Comparison of ENCODE assay signal across 1 cellular context in the genomic region with DNA sequence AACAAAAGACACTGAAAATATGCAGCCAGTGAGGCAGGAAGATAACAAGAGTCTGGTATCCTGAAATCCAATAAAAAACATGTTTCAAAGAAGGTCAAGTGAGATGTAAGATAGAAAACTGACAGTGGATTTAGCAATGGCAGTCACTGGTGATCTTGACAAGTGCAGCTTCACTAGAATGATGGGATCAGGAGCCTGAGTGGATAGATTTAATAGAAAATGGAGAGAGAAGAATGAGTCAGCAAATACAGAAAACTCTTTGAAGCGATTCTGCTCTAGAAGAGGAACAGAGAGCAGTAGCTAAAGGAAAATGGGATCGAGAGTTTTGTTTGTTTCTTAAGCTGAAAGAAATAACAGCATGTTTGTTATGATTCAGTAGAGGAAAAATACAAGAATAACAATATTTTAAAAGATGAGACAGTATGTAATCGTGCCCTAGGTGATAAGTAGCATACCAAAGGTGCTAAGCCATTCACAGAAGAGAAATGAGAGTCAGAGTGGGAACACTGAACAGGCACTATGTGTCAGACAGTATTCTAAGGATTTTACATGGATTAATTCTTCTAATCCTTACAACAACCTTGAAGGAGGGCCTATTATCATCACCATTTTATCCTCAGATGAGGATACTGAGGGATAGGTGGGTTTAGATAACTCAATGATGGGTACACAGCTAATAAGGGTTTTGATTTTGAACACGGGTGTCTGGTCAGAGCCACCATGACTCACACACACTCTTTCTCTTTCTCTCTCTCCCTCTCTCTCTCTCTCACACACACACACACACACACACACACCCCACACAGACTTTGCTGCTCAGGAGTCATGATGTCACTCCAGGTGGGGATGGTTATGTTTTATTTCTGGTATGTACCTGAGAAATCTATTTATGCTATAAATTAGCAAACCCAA.
TF ChIP-seq lines count a peak whose summit lies in the region.

No MANE protein-coding gene starts in this region.

TF ChIP-seq in GM12878, 131 proteins besides CTCF, POLR2A, EP300 and RAD21:
- TF ChIP-seq CREB1 (IDR thresholded peaks at IDR 0.05; ENCODE audit: low read depth) (peak; percentile 41; the same call in 1 of the 2 replicates), YY1 (IDR thresholded peaks at IDR 0.05; ENCODE audit: low read depth, low read length) (no peak), FOXK2 (IDR thresholded peaks at IDR 0.05) (no peak), RUNX3 (IDR thresholded peaks at IDR 0.05; ENCODE audit: low read length) (peak; percentile 55), NFIC (IDR thresholded peaks at IDR 0.05; ENCODE audit: low read depth, low read length) (peak; percentile 71; the same call in 1 of the 2 replicates), ESRRA (IDR thresholded peaks at IDR 0.05; ENCODE audit: low read length) (no peak), CREM (IDR thresholded peaks at IDR 0.05; ENCODE audit: low read depth) (peak; percentile 51; the same call in 1 of the 2 replicates), JUNB (IDR thresholded peaks at IDR 0.05) (peak; percentile 54; the same call in 1 of the 2 replicates), ZNF687 (IDR thresholded peaks at IDR 0.05) (no peak), ATF7 (IDR thresholded peaks at IDR 0.05; ENCODE audit: low read depth) (peak; percentile 36; the same call in 1 of the 2 replicates), ATF2 (IDR thresholded peaks at IDR 0.05; ENCODE audit: low read length) (0 out of 2 replicates have a peak, but pooled peaks have one; percentile 52)
TF ChIP-seq in GM12878: peak in this region for 7.
